Comparison of ENCODE assay signal across 19 cellular contexts in the genomic region with DNA sequence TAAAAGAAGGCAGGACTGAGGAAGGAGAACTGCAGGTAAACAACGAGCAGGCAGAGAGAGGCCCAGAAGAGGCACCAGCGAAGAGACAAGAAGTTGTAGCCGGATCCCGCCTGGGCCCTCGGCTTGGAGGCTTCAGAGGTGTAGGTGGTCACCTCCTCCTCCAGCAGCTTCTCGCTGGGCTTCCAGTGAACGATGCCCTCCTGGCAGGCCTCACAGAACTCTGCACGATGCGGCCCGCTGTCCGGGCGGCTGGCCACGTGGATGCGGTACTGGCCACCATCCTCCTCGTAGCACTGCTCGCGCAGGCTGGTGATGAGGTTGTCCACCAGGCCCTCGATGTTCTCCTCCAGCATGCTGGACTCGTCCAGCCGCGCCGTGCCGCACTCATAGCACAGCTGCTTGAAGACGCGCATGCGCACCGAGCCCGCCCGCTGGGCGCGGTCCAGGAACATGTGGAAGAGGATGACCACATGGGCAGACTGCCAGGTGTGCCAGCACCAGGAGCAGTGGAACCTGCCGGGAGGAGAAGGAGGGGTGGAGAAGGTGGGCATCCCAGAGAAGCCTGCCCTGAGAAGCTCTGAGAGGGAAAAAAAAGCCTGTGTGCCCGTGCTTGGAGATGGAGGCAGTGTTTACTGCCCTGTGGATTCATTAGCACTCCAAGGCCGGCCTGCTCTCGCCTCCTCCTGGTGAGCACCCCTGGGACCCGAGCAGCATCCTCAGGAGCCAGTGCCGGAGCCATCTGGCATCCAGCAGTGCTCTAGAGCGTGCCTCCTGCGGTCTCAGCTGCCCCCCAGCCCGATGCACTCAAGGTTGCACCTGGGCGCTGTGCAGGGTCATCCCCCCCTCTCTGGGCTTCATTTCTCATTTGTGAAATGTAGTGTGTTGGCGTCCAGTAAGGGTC. TPM values are rescaled to one million over a fixed set of nuclear protein-coding genes. Genes with fewer than 3 reads are reported as not detected.
A peak's percentile ranks its signal among the peaks of the same experiment; 100 is the strongest.
DNase-seq lines count a peak whose midpoint lies in the region; ATAC-seq lines count a peak whose summit lies in the region.
"Had no signal": no experiment of that assay in that cellular context is flagged by ENCODE, and none has a peak within 500 bp of the region (broad histone marks: within the 10 kb centered on the region; RNA-seq: fewer than 3 reads in every experiment).

No MANE protein-coding gene starts in this region.

- H3K36me3 Mint-ChIP-seq in activated naive CD8-positive, alpha-beta T cell treated with anti-CD3 and anti-CD28 coated beads for 36 hours, result no peaks in the 10 kb centered on the region
- H3K36me3 Mint-ChIP-seq: CD4-positive, CD25-positive, alpha-beta regulatory T cell had no signal

- no peaks in the 10 kb centered on the region for H3K27me3 ChIP-seq in trophoblast cell (ENCODE audit: insufficient read depth, low read length)
- H3K27me3 ChIP-seq: BE2C had no signal

- ATAC-seq in Right ventricle myocardium inferior (no peak), Right ventricle myocardium superior (ENCODE audit: poor library complexity) (no peak), GM18907 (IDR thresholded peaks at IDR 0.05; ENCODE audit: unreplicated experiment) (no peak)
- ATAC-seq: GM23338 had no signal

- H3K9me3 Mint-ChIP-seq in activated naive CD8-positive, alpha-beta T cell treated with anti-CD3 and anti-CD28 coated beads for 36 hours, result no peaks in the 10 kb centered on the region
- H3K9me3 Mint-ChIP-seq: CD8-positive, alpha-beta memory T cell; GM23338 had no signal

- H4K8ac ChIP-seq in trophoblast cell (ENCODE audit: low read depth, low read length), result no peak overlapping the region

- H4K91ac ChIP-seq in trophoblast cell (ENCODE audit: low read depth, low read length), result no peak overlapping the region

- H3K27me3 Mint-ChIP-seq in activated naive CD8-positive, alpha-beta T cell treated with anti-CD3 and anti-CD28 coated beads for 36 hours, result peaks cover 15% of the 10 kb centered on the region

- no peak overlapping the region for H3K14ac ChIP-seq in trophoblast cell (ENCODE audit: low read length)

- no peak overlapping the region for H3K9ac ChIP-seq in trophoblast cell (ENCODE audit: low read length)

- no peak overlapping the region for H2AFZ ChIP-seq in trophoblast cell (ENCODE audit: insufficient read depth, low read length, poor library complexity)
- H2AFZ ChIP-seq: GM23338 had no signal

- H3K4ac ChIP-seq in trophoblast cell (ENCODE audit: low read depth, low read length), result no peak overlapping the region

- H3K4me3 ChIP-seq in trophoblast cell (ENCODE audit: low read depth, low read length), result peak overlapping the region; percentile 0
- H3K4me3 ChIP-seq: GM23338 had no signal

- no peak overlapping the region for H3K4me2 ChIP-seq in trophoblast cell (ENCODE audit: low read length)
- H3K4me2 ChIP-seq: GM23338 had no signal

- H3K27ac ChIP-seq in trophoblast cell (ENCODE audit: low read depth, low read length), result no peak overlapping the region

- H3K18ac ChIP-seq in trophoblast cell (ENCODE audit: low read length), result no peak overlapping the region

- DNase-seq in Right ventricle myocardium inferior (ENCODE audit: missing footprints) (peak; percentile 69), Right ventricle myocardium superior (no peak), NCI-H69 (lab: John Stamatoyannopoulos, UW) (peak; percentile 12), trophoblast cell (no peak)
- DNase-seq in activated naive CD8-positive, alpha-beta T cell treated with anti-CD3 and anti-CD28 coated beads for 36 hours, result no peak
- DNase-seq: ACHN; BE2C; C1 segment of cervical spinal cord; CD4-positive, CD25-positive, alpha-beta regulatory T cell; CD8-positive, alpha-beta memory T cell; COR-L47; DMS 273 treated with DMSO at 0.1 percent for 48 hours; DMS79; GDM1; HCEC 1CT had no signal

- no peak overlapping the region for H3K27ac Mint-ChIP-seq in activated naive CD8-positive, alpha-beta T cell treated with anti-CD3 and anti-CD28 coated beads for 36 hours
- H3K27ac Mint-ChIP-seq: CD8-positive, alpha-beta memory T cell; GM23338 had no signal

- no peaks in the 10 kb centered on the region for H3K4me1 ChIP-seq in trophoblast cell (ENCODE audit: control insufficient read depth in 1 of 2, insufficient read depth in 2 of 2, low read length in 2 of 2)
- H3K4me1 ChIP-seq: BE2C had no signal

- H3K79me1 ChIP-seq in trophoblast cell (ENCODE audit: low read length), result no peaks in the 10 kb centered on the region

- peaks cover 4% of the 10 kb centered on the region for H3K9me3 ChIP-seq in trophoblast cell (ENCODE audit: insufficient read depth, low read depth, low read length)
- H3K9me3 ChIP-seq: BE2C had no signal

- no peak overlapping the region for H2BK120ac ChIP-seq in trophoblast cell (ENCODE audit: insufficient read depth, low read length, poor library complexity)

- intact Hi-C loops in Right ventricle myocardium inferior (cut with DNase I) (no loop called here), Right ventricle myocardium superior (cut with DNase I) (no loop called here)

- WGBS in trophoblast cell (ENCODE audit: extremely low coverage, insufficient coverage, insufficient read length), result no CpG with 5 or more reads among the region's 42 CpGs

- H2AK5ac ChIP-seq in trophoblast cell (ENCODE audit: low read length), result no peak overlapping the region

- no peak overlapping the region for H3K4me3 Mint-ChIP-seq in activated naive CD8-positive, alpha-beta T cell treated with anti-CD3 and anti-CD28 coated beads for 36 hours
- H3K4me3 Mint-ChIP-seq: CD4-positive, CD25-positive, alpha-beta regulatory T cell; CD8-positive, alpha-beta memory T cell; GM23338 had no signal

- no peak overlapping the region for H2BK12ac ChIP-seq in trophoblast cell (ENCODE audit: low read length)

- no peak overlapping the region for H4K12ac ChIP-seq in trophoblast cell (ENCODE audit: low read depth, low read length)

- no peaks in the 10 kb centered on the region for H3K4me1 Mint-ChIP-seq in activated naive CD8-positive, alpha-beta T cell treated with anti-CD3 and anti-CD28 coated beads for 36 hours
- H3K4me1 Mint-ChIP-seq: CD4-positive, CD25-positive, alpha-beta regulatory T cell; CD8-positive, alpha-beta memory T cell; GM23338 had no signal

- no peaks in the 10 kb centered on the region for H3K36me3 ChIP-seq in trophoblast cell (ENCODE audit: control insufficient read depth in 1 of 2, insufficient read depth in 2 of 2, low read length in 2 of 2)
- H3K36me3 ChIP-seq: BE2C had no signal

- no peak overlapping the region for H3K23ac ChIP-seq in trophoblast cell (ENCODE audit: low read length)

- H2BK5ac ChIP-seq in trophoblast cell (ENCODE audit: low read depth, low read length, poor library complexity), result no peak overlapping the region

- no peaks in the 10 kb centered on the region for H3K79me2 ChIP-seq in trophoblast cell (ENCODE audit: control insufficient read depth, insufficient read depth, low read length, poor library complexity)

RNA-seq across cellular contexts. Expression of a gene that starts 3.6 kb away (rescaled TPM):
- total RNA-seq in Right ventricle myocardium inferior, result not detected
- not detected for total RNA-seq in Right ventricle myocardium superior
- not detected in 2 replicates for polyA plus RNA-seq in trophoblast cell (2013)
- not detected for total RNA-seq in activated naive CD8-positive, alpha-beta T cell treated with anti-CD3 and anti-CD28 coated beads for 36 hours
- total RNA-seq: CD4-positive, CD25-positive, alpha-beta regulatory T cell; CD8-positive, alpha-beta memory T cell; Daoy; GM23338; HT-29 had no signal
- polyA plus RNA-seq: CD4-positive, CD25-positive, alpha-beta regulatory T cell; CD8-positive, alpha-beta memory T cell; GM23338 had no signal

RNA-seq across cellular contexts. Expression of a gene that starts 28.6 kb away (rescaled TPM):
- not detected for total RNA-seq in Right ventricle myocardium inferior
- total RNA-seq in Right ventricle myocardium superior, result not detected
- polyA plus RNA-seq in trophoblast cell (2013), result 1.00 and 1.0 TPM in 2 replicates
- not detected for total RNA-seq in activated naive CD8-positive, alpha-beta T cell treated with anti-CD3 and anti-CD28 coated beads for 36 hours
- total RNA-seq: CD4-positive, CD25-positive, alpha-beta regulatory T cell; CD8-positive, alpha-beta memory T cell; Daoy; GM23338; HT-29 had no signal
- polyA plus RNA-seq: CD4-positive, CD25-positive, alpha-beta regulatory T cell; CD8-positive, alpha-beta memory T cell had no signal

RNA-seq across cellular contexts. Expression of a gene that starts 46.5 kb away (rescaled TPM):
- total RNA-seq in Right ventricle myocardium inferior (95.5 TPM), Right ventricle myocardium superior (82.1 TPM)
- polyA plus RNA-seq in trophoblast cell (2013), result 17.5 and 18.7 TPM in 2 replicates
- 1 to 10 TPM; 8.0 to 8.9 TPM for total RNA-seq in activated naive CD8-positive, alpha-beta T cell treated with anti-CD3 and anti-CD28 coated beads for 36 hours

Comparison
In these comparisons a context has a peak if more than half of its experiments do, and no peak if none do; other contexts are left out.
1. DNase-seq: peak in Right ventricle myocardium inferior (single experiment) and NCI-H69 (single experiment); none in Right ventricle myocardium superior (single experiment), trophoblast cell (0 of 2) and activated naive CD8-positive, alpha-beta T cell treated with anti-CD3 and anti-CD28 coated beads for 36 hours (single experiment).